16 cellular contexts compared by ENCODE assay signal in the genomic region with DNA sequence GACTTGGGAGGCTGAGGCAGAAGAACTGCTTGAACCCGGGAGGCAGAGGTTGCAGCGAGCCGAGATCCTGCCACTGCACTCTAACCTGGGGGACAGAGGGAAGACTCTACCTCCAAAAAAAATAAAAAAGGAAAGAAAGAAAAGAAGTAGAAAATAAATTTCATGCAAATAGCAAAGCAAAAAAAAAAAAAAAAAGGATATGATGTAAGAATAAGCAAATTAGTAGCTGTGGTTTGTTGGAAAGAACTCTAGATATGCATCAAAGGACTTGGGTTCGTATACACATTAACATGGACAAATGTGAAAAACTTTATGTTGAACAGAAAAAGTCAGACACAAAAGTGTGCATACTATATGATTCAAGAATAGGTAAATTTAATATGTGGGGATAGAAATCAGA. TPM values are rescaled to one million over a fixed set of nuclear protein-coding genes. Genes with fewer than 3 reads are reported as not detected.
DNase-seq lines count a peak whose midpoint lies in the region; ATAC-seq and TF ChIP-seq lines count a peak whose summit lies in the region.
"Had no signal": no experiment of that assay in that cellular context is flagged by ENCODE, and none has a peak within 500 bp of the region (broad histone marks: within the 10 kb centered on the region; RNA-seq: fewer than 3 reads in every experiment).

No MANE protein-coding gene starts in this region.

- H3K27me3 ChIP-seq in CD4-positive, alpha-beta T cell (ENCODE audit: control insufficient read depth, insufficient read depth, low read length), result no peaks in the 10 kb centered on the region
- no peaks in the 10 kb centered on the region for H3K27me3 ChIP-seq in brain microvascular endothelial cell (replicated peaks)
- H3K27me3 ChIP-seq: ascending aorta, MG63 had no signal

- POLR2A ChIA-PET in CD4-positive, alpha-beta T cell (lab: Charles Lee), result no interaction called here
- POLR2A ChIA-PET in activated B cell treated with CpG ODN at 0.5 μM for 24 hours (lab: Charles Lee), result interaction anchor here (0.6 to 2.6 kb wide), 10 partner anchors 12 to 99 kb away, joined by 3 to 23 read pairs (median 5); a partner anchor contains a TSS

- H3K9me3 Mint-ChIP-seq in CD4-positive, alpha-beta T cell, result no peaks in the 10 kb centered on the region
- H3K9me3 Mint-ChIP-seq in activated B cell treated with CpG ODN at 0.5 μM for 24 hours (no peaks in the 10 kb centered on the region), memory B cell (peaks cover 2% of the 10 kb centered on the region)

- CTCF ChIA-PET in CD4-positive, alpha-beta T cell (lab: Charles Lee), result interaction anchor here (1.5 kb wide), 1 partner anchor 83 kb away, joined by 3 read pairs; no protein-coding TSS in a partner anchor
- CTCF ChIA-PET in activated B cell treated with CpG ODN at 0.5 μM for 24 hours (lab: Charles Lee), result interaction anchor here (1.4 kb wide), 1 partner anchor 62 kb away, joined by 3 read pairs; no protein-coding TSS in a partner anchor

- in situ Hi-C loops in brain microvascular endothelial cell (cut with HindIII; ENCODE audit: low pct_ligation_motif_present, low sequenced_read_pairs), result no loop called here

- no peak for ATAC-seq in CD4-positive, alpha-beta T cell (ENCODE audit: poor library complexity)
- ATAC-seq in activated B cell treated with CpG ODN at 0.5 μM for 24 hours (ENCODE audit: low read depth) (peak; percentile 52), memory B cell (ENCODE audit: low read depth) (peak; percentile 73), HG03354 (IDR thresholded peaks at IDR 0.05; ENCODE audit: poor library complexity, severe bottlenecking, unreplicated experiment) (no peak)
- ATAC-seq: left ventricle myocardium superior had no signal

- no peak overlapping the region for H3K4me3 ChIP-seq in brain microvascular endothelial cell (ENCODE audit: low read depth, low read length)
- H3K4me3 ChIP-seq: ascending aorta, coronary artery, GM23248, MG63 had no signal

- H3K36me3 Mint-ChIP-seq in CD4-positive, alpha-beta T cell (ENCODE audit: low read depth), result peaks cover 28% of the 10 kb centered on the region
- peaks cover 21% of the 10 kb centered on the region for H3K36me3 Mint-ChIP-seq in activated B cell treated with CpG ODN at 0.5 μM for 24 hours (ENCODE audit: low read depth)
- H3K36me3 Mint-ChIP-seq in memory B cell, result peaks cover 8% of the 10 kb centered on the region

- H3K27ac Mint-ChIP-seq in CD4-positive, alpha-beta T cell, result peak overlapping the region; percentile 59
- H3K27ac Mint-ChIP-seq in activated B cell treated with CpG ODN at 0.5 μM for 24 hours (peak overlapping the region; percentile 91), memory B cell (peak overlapping the region; percentile 92)

- DNase-seq in CD4-positive, alpha-beta T cell, result no peak
- DNase-seq in GM20000 (ENCODE audit: low spot score) (peak; percentile 20), activated B cell treated with CpG ODN at 0.5 μM for 24 hours (no peak), memory B cell (ENCODE audit: low spot score in 2 of 2) (no peak), mucosa of gallbladder (ENCODE audit: low spot score) (no peak), brain microvascular endothelial cell (no peak)
- DNase-seq: activated CD8-positive, alpha-beta memory T cell treated with anti-CD3 and anti-CD28 coated beads, Interleukin-2, amount 50 U/mL, for 4 hours; GM23248; left ventricle myocardium superior; MG63; NCI-H2029 treated with DMSO at 0.1 percent for 48 hours; NCI-H524 treated with DMSO at 0.1 percent for 48 hours had no signal

- no peak for TF ChIP-seq CTCF in CD4-positive, alpha-beta T cell (IDR thresholded peaks at IDR 0.05)
- TF ChIP-seq CTCF in GM20000 (IDR thresholded peaks at IDR 0.05; ENCODE audit: extremely low read depth, missing control alignments) (no peak), activated B cell treated with CpG ODN at 0.5 μM for 24 hours (IDR thresholded peaks at IDR 0.05) (no peak), brain microvascular endothelial cell (IDR thresholded peaks at IDR 0.05; ENCODE audit: low read depth, low read length, missing control alignments) (no peak)

- peak overlapping the region; percentile 27 for H3K4me3 Mint-ChIP-seq in CD4-positive, alpha-beta T cell
- H3K4me3 Mint-ChIP-seq in activated B cell treated with CpG ODN at 0.5 μM for 24 hours (peak overlapping the region; percentile 79), memory B cell (peak overlapping the region; percentile 85)

- no peak overlapping the region for H3K27ac ChIP-seq in CD4-positive, alpha-beta T cell (ENCODE audit: low read depth, low read length)
- H3K27ac ChIP-seq in brain microvascular endothelial cell, result no peak overlapping the region
- H3K27ac ChIP-seq: ascending aorta, coronary artery, GM23248, VCaP had no signal

- no peaks in the 10 kb centered on the region for H3K36me3 ChIP-seq in brain microvascular endothelial cell (replicated peaks)
- H3K36me3 ChIP-seq: ascending aorta had no signal

- H3K4me1 Mint-ChIP-seq in CD4-positive, alpha-beta T cell (ENCODE audit: low read depth), result peaks cover 65% of the 10 kb centered on the region
- peaks cover 93% of the 10 kb centered on the region for H3K4me1 Mint-ChIP-seq in activated B cell treated with CpG ODN at 0.5 μM for 24 hours
- peaks cover 48% of the 10 kb centered on the region for H3K4me1 Mint-ChIP-seq in memory B cell

- intact Hi-C loops in CD4-positive, alpha-beta T cell (cut with DNase I, micrococcal nuclease), result no loop called here
- intact Hi-C loops in activated B cell treated with CpG ODN at 0.5 μM for 24 hours (cut with micrococcal nuclease), result loop anchor here (1.0 to 5.0 kb wide), 3 partner anchors 12 to 49 kb away; a partner anchor contains a TSS

- H3K27me3 Mint-ChIP-seq in CD4-positive, alpha-beta T cell, result no peaks in the 10 kb centered on the region
- H3K27me3 Mint-ChIP-seq in activated B cell treated with CpG ODN at 0.5 μM for 24 hours (no peaks in the 10 kb centered on the region), memory B cell (no peaks in the 10 kb centered on the region)

- no peaks in the 10 kb centered on the region for H3K9me3 ChIP-seq in CD4-positive, alpha-beta T cell (ENCODE audit: control insufficient read depth, low read length)
- H3K9me3 ChIP-seq: ascending aorta, MG63 had no signal

RNA-seq across cellular contexts. Expression of a gene that starts 11.9 kb away (rescaled TPM):
- 100 to 1,000 TPM; 119 to 121 TPM for total RNA-seq in CD4-positive, alpha-beta T cell
- 136 and 137 TPM in 2 replicates for total RNA-seq in activated B cell treated with CpG ODN at 0.5 μM for 24 hours
- total RNA-seq in mucosa of gallbladder, result 124 TPM

Comparison
In these comparisons a context has a peak if more than half of its experiments do, and no peak if none do; other contexts are left out.
1. ATAC-seq: peak in activated B cell treated with CpG ODN at 0.5 μM for 24 hours (single experiment) and memory B cell (single experiment); none in CD4-positive, alpha-beta T cell (single experiment) and HG03354 (single experiment).
2. H3K4me3 Mint-ChIP-seq: peak in every context shown above with its lines; median percentile 85 in memory B cell; 79 in activated B cell treated with CpG ODN at 0.5 μM for 24 hours; 27 in CD4-positive, alpha-beta T cell.
3. Peak in every context shown above with its lines, with median percentiles within 50 percentile points of each other: H3K27ac Mint-ChIP-seq.